ENCODE assay signal across 30 cellular contexts in the genomic region with DNA sequence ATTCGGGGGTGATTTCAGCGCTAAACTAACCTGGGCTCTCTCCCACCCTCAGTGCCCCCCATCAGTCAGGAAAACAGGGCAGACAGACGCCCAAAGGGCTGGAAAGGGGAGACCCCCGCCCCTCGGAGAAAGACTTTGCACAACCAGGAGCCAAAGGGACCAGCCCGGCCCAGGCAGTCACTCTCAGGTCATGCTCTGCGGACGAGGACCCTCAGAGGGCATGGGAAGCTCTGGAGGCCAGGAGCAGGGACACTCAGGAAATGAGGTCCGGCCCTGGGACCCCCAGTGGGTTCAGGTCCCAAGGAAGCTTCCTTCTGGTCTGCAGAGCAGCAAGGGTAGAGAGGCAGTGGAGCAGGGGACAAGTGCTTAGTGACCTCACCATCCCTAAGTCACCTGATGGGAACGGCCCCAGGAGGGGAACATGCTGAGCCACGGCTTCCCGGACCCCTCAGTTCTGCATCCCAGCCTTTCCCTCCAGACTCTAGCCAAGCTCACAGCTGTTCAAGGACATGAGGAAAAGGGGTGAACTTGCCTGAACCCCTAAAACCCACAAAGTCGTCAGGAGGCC.
"Had no signal": no experiment of that assay in that cellular context is flagged by ENCODE, and none has a peak within 500 bp of the region (broad histone marks: within the 10 kb centered on the region; RNA-seq: fewer than 3 reads in every experiment).

No MANE protein-coding gene starts in this region.

- H3K9me3 Mint-ChIP-seq: central memory CD8-positive, alpha-beta T cell; immature natural killer cell; stimulated activated effector memory CD8-positive, alpha-beta T cell treated with anti-CD3 and anti-CD28 coated beads, Interleukin-12 subunit alpha, Interleukin-12 subunit beta, amount 100 ng/mL, for 72 hours had no signal

- H3K27me3 ChIP-seq: heart left ventricle, neural progenitor cell, pancreas, right lobe of liver, stomach, upper lobe of left lung, uterus had no signal

- H3K4me3 ChIP-seq: coronary artery, esophagus muscularis mucosa, gastroesophageal sphincter, heart left ventricle, neural progenitor cell, pancreas, right lobe of liver, stomach, tibial artery, upper lobe of left lung, uterus had no signal

- H3K36me3 ChIP-seq: esophagus muscularis mucosa, gastroesophageal sphincter, heart left ventricle, neural progenitor cell, pancreas, right lobe of liver, stomach, tibial artery, upper lobe of left lung, uterus had no signal

- H3K9me3 ChIP-seq: pancreas, right lobe of liver, uterus had no signal

- H3K4me1 ChIP-seq: foreskin keratinocyte, gastroesophageal sphincter, neural progenitor cell, pancreas, right lobe of liver, tibial artery, upper lobe of left lung, uterus had no signal

- H3K4me3 Mint-ChIP-seq: central memory CD8-positive, alpha-beta T cell; immature natural killer cell; naive thymus-derived CD4-positive, alpha-beta T cell; nephron; neural progenitor cell; stimulated activated effector memory CD8-positive, alpha-beta T cell treated with anti-CD3 and anti-CD28 coated beads, Interleukin-12 subunit alpha, Interleukin-12 subunit beta, amount 100 ng/mL, for 72 hours had no signal

- H3K27ac ChIP-seq: coronary artery, esophagus muscularis mucosa, foreskin keratinocyte, gastroesophageal sphincter, heart left ventricle, neural progenitor cell, pancreas, right lobe of liver, stomach, tibial artery, upper lobe of left lung, uterus had no signal

- H3K36me3 Mint-ChIP-seq: immature natural killer cell; naive thymus-derived CD4-positive, alpha-beta T cell; stimulated activated effector memory CD8-positive, alpha-beta T cell treated with anti-CD3 and anti-CD28 coated beads, Interleukin-12 subunit alpha, Interleukin-12 subunit beta, amount 100 ng/mL, for 72 hours had no signal

- DNase-seq: dermis blood vessel endothelial cell; effector memory CD4-positive, alpha-beta T cell; foreskin keratinocyte; hippocampal formation; immature natural killer cell; islet precursor cell; kidney glomerular epithelial cell; mammary epithelial cell; mesendoderm; midbrain; naive thymus-derived CD4-positive, alpha-beta T cell; occipital lobe; stimulated activated CD4-positive, alpha-beta T cell treated with anti-CD3 and anti-CD28 coated beads, Interleukin-2, amount 100 ng/mL, for 24 hours; stimulated activated CD4-positive, alpha-beta T cell treated with anti-CD3 and anti-CD28 coated beads, Interleukin-4, amount 100 ng/mL, for 24 hours; stimulated activated naive CD4-positive, alpha-beta T cell treated with Interleukin-2 at 50 U/mL for 16 hours; stomach; upper lobe of left lung; uterus had no signal

- H3K27ac Mint-ChIP-seq: immature natural killer cell; naive thymus-derived CD4-positive, alpha-beta T cell; nephron; neural progenitor cell; progenitor cell of endocrine pancreas; stimulated activated effector memory CD8-positive, alpha-beta T cell treated with anti-CD3 and anti-CD28 coated beads, Interleukin-12 subunit alpha, Interleukin-12 subunit beta, amount 100 ng/mL, for 72 hours had no signal

- ATAC-seq: foreskin keratinocyte; gastroesophageal sphincter; heart left ventricle; naive thymus-derived CD4-positive, alpha-beta T cell; pancreas; right lobe of liver; stimulated activated effector memory CD8-positive, alpha-beta T cell treated with anti-CD3 and anti-CD28 coated beads, Interleukin-12 subunit alpha, Interleukin-12 subunit beta, amount 100 ng/mL, for 72 hours had no signal

- H3K4me1 Mint-ChIP-seq: central memory CD8-positive, alpha-beta T cell; immature natural killer cell; naive thymus-derived CD4-positive, alpha-beta T cell; neural progenitor cell; stimulated activated effector memory CD8-positive, alpha-beta T cell treated with anti-CD3 and anti-CD28 coated beads, Interleukin-12 subunit alpha, Interleukin-12 subunit beta, amount 100 ng/mL, for 72 hours had no signal
